In genomic region chr13:24182703-24183081, GRCh38 we compare ENCODE assay signal across 15 cellular contexts. TPM values are rescaled to one million over a fixed set of nuclear protein-coding genes. Genes with fewer than 3 reads are reported as not detected.
A peak's percentile ranks its signal among the peaks of the same experiment; 100 is the strongest.
DNase-seq lines count a peak whose midpoint lies in the region; ATAC-seq and TF ChIP-seq lines count a peak whose summit lies in the region.
"Had no signal": no experiment of that assay in that cellular context is flagged by ENCODE, and none has a peak within 500 bp of the region (broad histone marks: within the 10 kb centered on the region; RNA-seq: fewer than 3 reads in every experiment).

No MANE protein-coding gene starts in this region.

- H3K9me3 ChIP-seq in CD8-positive, alpha-beta T cell (ENCODE audit: low read length), result no peaks in the 10 kb centered on the region
- H3K9me3 ChIP-seq in mucosa of rectum (ENCODE audit: control insufficient read depth in 2 of 2, low read length in 2 of 2) (no peaks in the 10 kb centered on the region), H9 (ENCODE audit: control insufficient read depth, low read depth, low read length) (no peaks in the 10 kb centered on the region)
- H3K9me3 ChIP-seq: BE2C had no signal

- H2BK5ac ChIP-seq in H9 (ENCODE audit: insufficient read length, low read length), result no peak overlapping the region

- no CpG with 5 or more reads among the region's 3 CpGs for WGBS in H9 (ENCODE audit: extremely low coverage, insufficient read length, low lambda C conversion rate)

- no peaks in the 10 kb centered on the region for H3K23me2 ChIP-seq in H9 (ENCODE audit: insufficient read length, low read depth, low read length, poor library complexity, severe bottlenecking)

- no peaks in the 10 kb centered on the region for H3K4me1 ChIP-seq in CD8-positive, alpha-beta T cell (ENCODE audit: insufficient read depth, low read length)
- peaks cover 36 to 42% of the 10 kb centered on the region in 2 donors for H3K4me1 ChIP-seq in mucosa of rectum (ENCODE audit: control insufficient read depth in 2 of 2, insufficient read depth in 2 of 2, low read length in 2 of 2)
- H3K4me1 ChIP-seq in H9 (ENCODE audit: insufficient read depth, low read length), result no peaks in the 10 kb centered on the region; the same call in 1 of the 2 replicates
- H3K4me1 ChIP-seq: BE2C had no signal

- H3K23ac ChIP-seq in H9 (ENCODE audit: insufficient read length, low read depth, low read length), result no peak overlapping the region

- DNase-seq in CD8-positive, alpha-beta T cell, result no peak
- DNase-seq in central memory CD8-positive, alpha-beta T cell (ENCODE audit: low spot score in 2 of 2), result no peak
- DNase-seq in stimulated activated effector memory CD8-positive, alpha-beta T cell treated with anti-CD3 and anti-CD28 coated beads, Interleukin-12 subunit alpha, Interleukin-12 subunit beta, amount 100 ng/mL, for 72 hours (ENCODE audit: low spot score in 2 of 2), result no peak
- DNase-seq in T-helper 2 cell treated with Interferon-gamma antibody and Interleukin-4, amounts not matched to agents 5 μg/mL and 100 μg/mL, for 36 hours (ENCODE audit: low spot score), result no peak
- no peak for DNase-seq in H9
- DNase-seq: BE2C, DMS 273 treated with DMSO at 0.1 percent for 48 hours, Karpas-422, NCI-H1105 treated with DMSO at 0.1 percent for 48 hours, NCI-H1930, NCI-H2171, NCI-H774, SHP77 had no signal

- H3K4me1 Mint-ChIP-seq in CD8-positive, alpha-beta T cell (ENCODE audit: low read depth), result peaks cover 19% of the 10 kb centered on the region
- peaks cover 11% of the 10 kb centered on the region for H3K4me1 Mint-ChIP-seq in central memory CD8-positive, alpha-beta T cell
- peaks cover 62% of the 10 kb centered on the region for H3K4me1 Mint-ChIP-seq in stimulated activated effector memory CD8-positive, alpha-beta T cell treated with anti-CD3 and anti-CD28 coated beads, Interleukin-12 subunit alpha, Interleukin-12 subunit beta, amount 100 ng/mL, for 72 hours
- peaks cover 34% of the 10 kb centered on the region for H3K4me1 Mint-ChIP-seq in T-helper 2 cell treated with Interferon-gamma antibody and Interleukin-4, amounts not matched to agents 5 μg/mL and 100 μg/mL, for 36 hours (ENCODE audit: low read depth)
- peaks cover 32 to 39% of the 10 kb centered on the region in 2 experiments for H3K4me1 Mint-ChIP-seq in H9

- H4K5ac ChIP-seq in H9 (ENCODE audit: insufficient read length, low read depth, low read length), result no peak overlapping the region

- no peak overlapping the region for H2BK20ac ChIP-seq in H9 (ENCODE audit: low read depth, low read length, poor library complexity, severe bottlenecking)

- POLR2A ChIA-PET in CD8-positive, alpha-beta T cell (lab: Charles Lee), result interaction anchor here (0.9 kb wide), 1 partner anchor 10 kb away, joined by 3 read pairs; no protein-coding TSS in a partner anchor

- no peak overlapping the region for H2AK5ac ChIP-seq in H9 (ENCODE audit: insufficient read length, low read length)

- peaks cover 2% of the 10 kb centered on the region for H3K79me2 ChIP-seq in H9 (ENCODE audit: insufficient read depth, low read length)

- no peak overlapping the region for H3K4me3 ChIP-seq in CD8-positive, alpha-beta T cell (ENCODE audit: low read depth, low read length)
- H3K4me3 ChIP-seq in mucosa of rectum (ENCODE audit: low read length in 2 of 2), result no peak overlapping the region

- no peak for TF ChIP-seq CTCF in CD8-positive, alpha-beta T cell (IDR thresholded peaks at IDR 0.05)
- TF ChIP-seq CTCF in H9 (conservative IDR thresholded peaks at IDR 0.05), result no peak

- H3K9ac ChIP-seq in mucosa of rectum (ENCODE audit: low read depth in 1 of 2, low read length in 2 of 2) (peak overlapping the region in 1 of 2 donors; percentile 14), H9 (ENCODE audit: extremely low read depth, insufficient read length, low read length) (no peak overlapping the region)

- CTCF ChIA-PET in CD8-positive, alpha-beta T cell (lab: Charles Lee), result interaction anchor here (1.4 kb wide), 1 partner anchor 129 kb away, joined by 4 read pairs; no protein-coding TSS in a partner anchor

- no peak overlapping the region for H2BK15ac ChIP-seq in H9 (ENCODE audit: low read depth, low read length)

- H3K27ac ChIP-seq in CD8-positive, alpha-beta T cell (ENCODE audit: low read depth, low read length), result no peak overlapping the region
- H3K27ac ChIP-seq in mucosa of rectum (ENCODE audit: low read depth in 2 of 2, low read length in 2 of 2) (peak overlapping the region; percentile 45 to 68), H9 (ENCODE audit: insufficient read length, low read depth, low read length) (no peak overlapping the region)

- H4K8ac ChIP-seq in H9 (replicated peaks; ENCODE audit: insufficient read length, low read depth, low read length), result no peak overlapping the region

- H3K4me3 Mint-ChIP-seq in CD8-positive, alpha-beta T cell, result no peak overlapping the region
- H3K4me3 Mint-ChIP-seq in central memory CD8-positive, alpha-beta T cell, result no peak overlapping the region
- H3K4me3 Mint-ChIP-seq in stimulated activated effector memory CD8-positive, alpha-beta T cell treated with anti-CD3 and anti-CD28 coated beads, Interleukin-12 subunit alpha, Interleukin-12 subunit beta, amount 100 ng/mL, for 72 hours, result no peak overlapping the region
- no peak overlapping the region for H3K4me3 Mint-ChIP-seq in T-helper 2 cell treated with Interferon-gamma antibody and Interleukin-4, amounts not matched to agents 5 μg/mL and 100 μg/mL, for 36 hours
- H3K4me3 Mint-ChIP-seq in H9, result no peak overlapping the region

- peaks cover 5% of the 10 kb centered on the region for H3K9me3 Mint-ChIP-seq in CD8-positive, alpha-beta T cell
- peaks cover 5% of the 10 kb centered on the region for H3K9me3 Mint-ChIP-seq in central memory CD8-positive, alpha-beta T cell
- H3K9me3 Mint-ChIP-seq in stimulated activated effector memory CD8-positive, alpha-beta T cell treated with anti-CD3 and anti-CD28 coated beads, Interleukin-12 subunit alpha, Interleukin-12 subunit beta, amount 100 ng/mL, for 72 hours, result peaks cover 6% of the 10 kb centered on the region
- peaks cover 16% of the 10 kb centered on the region for H3K9me3 Mint-ChIP-seq in T-helper 2 cell treated with Interferon-gamma antibody and Interleukin-4, amounts not matched to agents 5 μg/mL and 100 μg/mL, for 36 hours
- no peaks in the 10 kb centered on the region; a peak in 1 of 5 replicates for H3K9me3 Mint-ChIP-seq in H9

- no peaks in the 10 kb centered on the region for H4K20me1 ChIP-seq in H9 (ENCODE audit: control insufficient read depth, insufficient read depth, insufficient read length)

- H3K4ac ChIP-seq in H9 (ENCODE audit: low read depth, low read length), result no peak overlapping the region

- H3K18ac ChIP-seq in H9 (ENCODE audit: insufficient read length, low read depth, low read length), result no peak overlapping the region

- peak overlapping the region; percentile 5 for H3K27ac Mint-ChIP-seq in CD8-positive, alpha-beta T cell
- peak overlapping the region; percentile 63 for H3K27ac Mint-ChIP-seq in central memory CD8-positive, alpha-beta T cell (ENCODE audit: low read depth)
- H3K27ac Mint-ChIP-seq in stimulated activated effector memory CD8-positive, alpha-beta T cell treated with anti-CD3 and anti-CD28 coated beads, Interleukin-12 subunit alpha, Interleukin-12 subunit beta, amount 100 ng/mL, for 72 hours, result peak overlapping the region; percentile 15
- no peak overlapping the region for H3K27ac Mint-ChIP-seq in T-helper 2 cell treated with Interferon-gamma antibody and Interleukin-4, amounts not matched to agents 5 μg/mL and 100 μg/mL, for 36 hours
- no peak overlapping the region for H3K27ac Mint-ChIP-seq in H9

- no peak overlapping the region for H3T11ph ChIP-seq in H9 (ENCODE audit: low read length)

- H3K27me3 Mint-ChIP-seq in CD8-positive, alpha-beta T cell (ENCODE audit: low read depth), result no peaks in the 10 kb centered on the region
- H3K27me3 Mint-ChIP-seq in central memory CD8-positive, alpha-beta T cell, result no peaks in the 10 kb centered on the region
- H3K27me3 Mint-ChIP-seq in T-helper 2 cell treated with Interferon-gamma antibody and Interleukin-4, amounts not matched to agents 5 μg/mL and 100 μg/mL, for 36 hours (ENCODE audit: low read depth), result no peaks in the 10 kb centered on the region
- no peaks in the 10 kb centered on the region for H3K27me3 Mint-ChIP-seq in H9 (ENCODE audit: low read depth)

- intact Hi-C loops in CD8-positive, alpha-beta T cell (cut with DNase I, micrococcal nuclease), result no loop called here

- no peaks in the 10 kb centered on the region for H3K36me3 ChIP-seq in CD8-positive, alpha-beta T cell (ENCODE audit: insufficient read depth, low read length)
- H3K36me3 ChIP-seq in mucosa of rectum (ENCODE audit: control insufficient read depth in 2 of 2, insufficient read depth in 2 of 2, low read length in 2 of 2), result no peaks in the 10 kb centered on the region
- H3K36me3 ChIP-seq: BE2C had no signal

- H3K56ac ChIP-seq in H9 (ENCODE audit: insufficient read length, low read depth, low read length), result no peak overlapping the region

- H2BK12ac ChIP-seq in H9 (ENCODE audit: insufficient read length, low read depth, low read length), result no peak overlapping the region

- no peak overlapping the region for H3K14ac ChIP-seq in H9 (ENCODE audit: insufficient read depth, low read length)

- H3K4me2 ChIP-seq in H9 (ENCODE audit: insufficient read depth, insufficient read length, low read length), result no peak overlapping the region

- H2BK120ac ChIP-seq in H9 (ENCODE audit: low read depth, low read length, poor library complexity, severe bottlenecking), result no peak overlapping the region

- no peak overlapping the region for H4K91ac ChIP-seq in H9 (ENCODE audit: insufficient read length, low read depth, low read length)

- no peak for ATAC-seq in CD8-positive, alpha-beta T cell
- no peak for ATAC-seq in central memory CD8-positive, alpha-beta T cell (replicated peaks; ENCODE audit: extremely low read depth, poor library complexity, severe bottlenecking)
- no peak for ATAC-seq in stimulated activated effector memory CD8-positive, alpha-beta T cell treated with anti-CD3 and anti-CD28 coated beads, Interleukin-12 subunit alpha, Interleukin-12 subunit beta, amount 100 ng/mL, for 72 hours
- ATAC-seq in GM19455 (IDR thresholded peaks at IDR 0.05; ENCODE audit: unreplicated experiment), result no peak

- H2AFZ ChIP-seq in H9 (ENCODE audit: low read length), result no peak overlapping the region

- no peaks in the 10 kb centered on the region for H3K27me3 ChIP-seq in CD8-positive, alpha-beta T cell (ENCODE audit: insufficient read depth, low read length)
- H3K27me3 ChIP-seq in mucosa of rectum (ENCODE audit: control insufficient read depth in 2 of 2, insufficient read depth in 2 of 2, low read length in 2 of 2) (no peaks in the 10 kb centered on the region), H9 (ENCODE audit: insufficient read depth, low read length) (no peaks in the 10 kb centered on the region)
- H3K27me3 ChIP-seq: BE2C had no signal

- H3K36me3 Mint-ChIP-seq in CD8-positive, alpha-beta T cell, result peaks cover 2% of the 10 kb centered on the region
- no peaks in the 10 kb centered on the region for H3K36me3 Mint-ChIP-seq in central memory CD8-positive, alpha-beta T cell (ENCODE audit: insufficient read depth)
- peaks cover 10% of the 10 kb centered on the region for H3K36me3 Mint-ChIP-seq in stimulated activated effector memory CD8-positive, alpha-beta T cell treated with anti-CD3 and anti-CD28 coated beads, Interleukin-12 subunit alpha, Interleukin-12 subunit beta, amount 100 ng/mL, for 72 hours
- peaks cover 12% of the 10 kb centered on the region for H3K36me3 Mint-ChIP-seq in T-helper 2 cell treated with Interferon-gamma antibody and Interleukin-4, amounts not matched to agents 5 μg/mL and 100 μg/mL, for 36 hours (ENCODE audit: low read depth)
- peaks cover 0 to 1% (median 0%) of the 10 kb centered on the region in 3 experiments; a peak in 2 of 7 replicates for H3K36me3 Mint-ChIP-seq in H9 (ENCODE audit: insufficient read depth in 1 of 3, low read depth in 3 of 3)

- H3K79me1 ChIP-seq in H9 (ENCODE audit: insufficient read depth, low read depth, low read length, poor library complexity, severe bottlenecking), result no peaks in the 10 kb centered on the region

RNA-seq across cellular contexts. Expression of gene SPATA13, which starts 22.2 kb away (rescaled TPM):
- total RNA-seq in CD8-positive, alpha-beta T cell, result 100 to 1,000 TPM; 102 to 106 TPM
- total RNA-seq in H9 (2021), result 12.6 and 14.1 TPM in 2 replicates

Comparison
In these comparisons a context has a peak if more than half of its experiments do, and no peak if none do; other contexts are left out.
1. H3K27ac ChIP-seq: peak in mucosa of rectum (2 of 2); none in CD8-positive, alpha-beta T cell (single experiment) and H9 (single experiment).
2. H3K27ac Mint-ChIP-seq: peak in CD8-positive, alpha-beta T cell (single experiment), central memory CD8-positive, alpha-beta T cell (single experiment) and stimulated activated effector memory CD8-positive, alpha-beta T cell treated with anti-CD3 and anti-CD28 coated beads, Interleukin-12 subunit alpha, Interleukin-12 subunit beta, amount 100 ng/mL, for 72 hours (single experiment); none in T-helper 2 cell treated with Interferon-gamma antibody and Interleukin-4, amounts not matched to agents 5 μg/mL and 100 μg/mL, for 36 hours (single experiment) and H9 (0 of 3).